ENCODE assay signal across 17 cellular contexts in genomic region chrX:11365426-11365825, GRCh38.
"Had no signal": no experiment of that assay in that cellular context is flagged by ENCODE, and none has a peak within 500 bp of the region (broad histone marks: within the 10 kb centered on the region; RNA-seq: fewer than 3 reads in every experiment).

No MANE protein-coding gene starts in this region.

- ATAC-seq: HepG2, SK-N-SH treated with all-trans-retinoic acid at 6 μM for 48 hours had no signal

- H3K27ac ChIP-seq: RWPE1 had no signal

- DNase-seq: IMR-90, NCI-H1092, NCI-H1105 treated with DMSO at 0.1 percent for 48 hours, NCI-H1417 treated with DMSO at 0.1 percent for 48 hours, NCI-H187, NCI-H2029, NCI-H2081 treated with DMSO at 0.1 percent for 48 hours, NCI-H2171, NCI-H226, NCI-H446, NCI-H510A, NCI-H524 treated with DMSO at 0.1 percent for 48 hours, NCI-H774, SHP77 had no signal

- FAIRE-seq: HepG2 had no signal
